8 cellular contexts compared by ENCODE assay signal in the genomic region with DNA sequence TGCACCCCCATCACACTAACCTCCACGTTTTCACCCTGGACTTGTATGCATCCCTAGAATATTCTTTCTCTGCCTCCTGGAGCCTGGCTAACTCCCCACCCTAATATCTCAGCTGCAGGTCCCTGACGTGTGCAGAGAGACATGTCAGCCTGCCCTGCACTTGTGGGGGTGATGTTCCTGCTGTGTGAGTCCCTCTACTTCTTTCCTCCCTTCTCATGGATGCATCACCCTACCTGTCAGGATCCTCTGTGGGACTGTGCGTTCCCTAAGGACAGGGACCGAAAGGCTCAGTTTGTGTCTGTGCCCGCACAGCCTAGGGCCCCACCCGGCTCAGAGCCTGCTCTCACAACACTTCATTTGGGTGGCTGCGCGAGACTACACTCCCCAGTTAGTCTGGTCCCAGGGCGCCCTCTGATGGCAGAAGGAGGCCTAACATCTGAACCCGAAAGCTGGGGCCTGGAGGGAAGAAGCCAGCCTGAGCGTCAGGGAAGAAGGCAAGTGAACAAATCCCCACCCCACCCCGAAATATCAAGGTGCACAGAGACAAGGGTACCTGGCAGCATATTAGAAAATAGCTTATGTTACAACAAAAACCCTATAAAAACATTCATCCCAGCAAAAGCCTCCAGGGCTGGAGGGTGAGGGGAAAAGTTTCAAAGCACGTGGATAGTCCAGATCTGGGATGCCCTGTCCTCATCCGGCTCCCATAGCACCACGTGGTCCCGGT.
DNase-seq lines count a peak whose midpoint lies in the region; ATAC-seq and TF ChIP-seq lines count a peak whose summit lies in the region.

No MANE protein-coding gene starts in this region.

- H3F3A ChIP-seq in DOHH2 (ENCODE audit: control insufficient read depth, insufficient read depth), result peaks cover 22% of the 10 kb centered on the region

- DNase-seq in NCI-H446 treated with DMSO at 0.1 percent for 48 hours (lab: John Stamatoyannopoulos, UW) (peak; percentile 63), caudate nucleus (lab: John Stamatoyannopoulos, UW) (peak in 60 of 61 donors; percentile 40 to 93 (median 79)), kidney tubule cell (ENCODE audit: low spot score) (peak; percentile 81)
- peak; percentile 96 to 98 for DNase-seq in stimulated activated CD4-positive, alpha-beta T cell treated with anti-CD3 and anti-CD28 coated beads, Interleukin-1b, Interleukin-23, amount 100 ng/mL, for 4 hours (ENCODE audit: low read depth in 2 of 2)

- peak overlapping the region; percentile 80 for H3K4me2 ChIP-seq in DOHH2 (ENCODE audit: low read length)

- H3K4me3 ChIP-seq in DOHH2 (ENCODE audit: low read length), result peak overlapping the region; percentile 18

- H3K27me3 ChIP-seq in DOHH2 (ENCODE audit: control insufficient read depth, low read length), result no peaks in the 10 kb centered on the region

- H4K20me1 ChIP-seq in DOHH2 (ENCODE audit: control insufficient read depth, insufficient read depth, low read depth, low read length), result no peaks in the 10 kb centered on the region

- ATAC-seq in HG02798 (IDR thresholded peaks at IDR 0.05; ENCODE audit: poor library complexity, unreplicated experiment) (peak; percentile 36), GM18519 (IDR thresholded peaks at IDR 0.05; ENCODE audit: low FRiP score, unreplicated experiment) (no peak)
- ATAC-seq in activated CD4-positive, CD25-positive, alpha-beta regulatory T cell treated with anti-CD3 and anti-CD28 coated beads, Interleukin-2, amount 50 U/mL, for 24 hours, result peak; percentile 77 to 84

- TF ChIP-seq CTCF in DOHH2 (IDR thresholded peaks at IDR 0.05; ENCODE audit: low read depth, low read length, poor library complexity, severe bottlenecking), result peak; percentile 88

- peak overlapping the region; percentile 90 for H3K27ac ChIP-seq in DOHH2 (ENCODE audit: low read depth, low read length)
- no peak overlapping the region for H3K27ac ChIP-seq in caudate nucleus (ENCODE audit: low read depth, low read length)

- peaks cover 28% of the 10 kb centered on the region for H3K79me2 ChIP-seq in DOHH2 (ENCODE audit: control insufficient read depth, low read length)

- H3K36me3 ChIP-seq in DOHH2 (ENCODE audit: control insufficient read depth, low read length), result peaks cover 32% of the 10 kb centered on the region

- peaks cover 67% of the 10 kb centered on the region for H3K4me1 ChIP-seq in DOHH2 (ENCODE audit: control insufficient read depth, low read length)

- no peaks in the 10 kb centered on the region for H3K9me3 ChIP-seq in DOHH2 (ENCODE audit: control insufficient read depth, insufficient read depth, low read length)

- H3K9me2 ChIP-seq in DOHH2 (replicated peaks; ENCODE audit: control insufficient read depth, low read length), result no peaks in the 10 kb centered on the region
